ENCODE assay signal across 17 cellular contexts in genomic region chr2:85794491-85795121, GRCh38. TPM values are rescaled to one million over a fixed set of nuclear protein-coding genes. Genes with fewer than 3 reads are reported as not detected.
A peak's percentile ranks its signal among the peaks of the same experiment; 100 is the strongest.
DNase-seq lines count a peak whose midpoint lies in the region; ATAC-seq and TF ChIP-seq lines count a peak whose summit lies in the region.
"Had no signal": no experiment of that assay in that cellular context is flagged by ENCODE, and none has a peak within 500 bp of the region (broad histone marks: within the 10 kb centered on the region; RNA-seq: fewer than 3 reads in every experiment).

No MANE protein-coding gene starts in this region.

- H2BK12ac ChIP-seq in mesenchymal stem cell (ENCODE audit: low read length in 2 of 2): peak overlapping the region; percentile 21 to 75

- H3K79me1 ChIP-seq in mesenchymal stem cell (replicated peaks; ENCODE audit: low read length, poor library complexity, severe bottlenecking): no peaks in the 10 kb centered on the region

- no peak overlapping the region for H3K9ac ChIP-seq in mesenchymal stem cell (ENCODE audit: low read length)
- H3K9ac ChIP-seq: KMS-11 had no signal

- peak; percentile 66 for DNase-seq in NCI-H82 (lab: John Stamatoyannopoulos, UW)
- DNase-seq in NCI-H82 treated with DMSO at 0.1 percent for 48 hours (lab: John Stamatoyannopoulos, UW; ENCODE audit: unreplicated experiment): no peak
- DNase-seq in mesenchymal stem cell: no peak
- no peak for DNase-seq in type B pancreatic cell (ENCODE audit: extremely low spot score, unreplicated experiment)
- no peak for DNase-seq in NCI-H2029 treated with DMSO at 0.1 percent for 48 hours (lab: John Stamatoyannopoulos, UW)
- no peak for DNase-seq in NCI-H226
- DNase-seq: activated CD8-positive, alpha-beta memory T cell treated with anti-CD3 and anti-CD28 coated beads for 24 hours; activated naive CD4-positive, alpha-beta T cell treated with anti-CD3 and anti-CD28 coated beads, Interleukin-2, amount 10 ng/mL, durations not matched to agents 7 days and 5 days; colonic mucosa; COR-L47; immature natural killer cell; naive B cell had no signal

- H3K9me3 Mint-ChIP-seq in type B pancreatic cell: no peaks in the 10 kb centered on the region
- H3K9me3 Mint-ChIP-seq: activated naive CD4-positive, alpha-beta T cell treated with anti-CD3 and anti-CD28 coated beads, Interleukin-2, amount 10 ng/mL, durations not matched to agents 7 days and 5 days; immature natural killer cell had no signal

- H3K27me3 Mint-ChIP-seq in type B pancreatic cell: peaks cover 16% of the 10 kb centered on the region

- no peak overlapping the region for H3K4me2 ChIP-seq in mesenchymal stem cell (ENCODE audit: low read length, poor library complexity, severe bottlenecking)
- H3K4me2 ChIP-seq: A549, KMS-11 had no signal

- ATAC-seq in GM21447 (IDR thresholded peaks at IDR 0.05; ENCODE audit: unreplicated experiment): no peak
- ATAC-seq: A549 had no signal

- H3K36me3 ChIP-seq in mesenchymal stem cell (ENCODE audit: control insufficient read depth in 1 of 2, insufficient read depth in 2 of 2, low read depth in 1 of 2, low read length in 2 of 2): peaks cover 0 to 8% of the 10 kb centered on the region in 2 experiments
- H3K36me3 ChIP-seq: colonic mucosa had no signal

- H3K9me3 ChIP-seq in mesenchymal stem cell (ENCODE audit: control insufficient read depth, low read length): no peaks in the 10 kb centered on the region
- H3K9me3 ChIP-seq: A549, colonic mucosa had no signal

- H2BK5ac ChIP-seq in mesenchymal stem cell (ENCODE audit: low read depth, low read length, poor library complexity, severe bottlenecking): no peak overlapping the region

- H3K36me3 Mint-ChIP-seq in type B pancreatic cell: no peaks in the 10 kb centered on the region
- H3K36me3 Mint-ChIP-seq: activated naive CD4-positive, alpha-beta T cell treated with anti-CD3 and anti-CD28 coated beads, Interleukin-2, amount 10 ng/mL, durations not matched to agents 7 days and 5 days; immature natural killer cell; naive B cell had no signal

- peak overlapping the region in 1 of 2 experiments; percentile 35 for H3K14ac ChIP-seq in mesenchymal stem cell (ENCODE audit: low read length in 2 of 2)

- peak overlapping the region; percentile 42 to 50 for H3K18ac ChIP-seq in mesenchymal stem cell (ENCODE audit: low read depth in 1 of 2, low read length in 2 of 2)

- H2AK5ac ChIP-seq in mesenchymal stem cell (ENCODE audit: low read length, severe bottlenecking): peak overlapping the region; percentile 58

- WGBS in mesenchymal stem cell: 81% methylated on average over 14 of the region's 14 CpGs

- H3K23ac ChIP-seq in mesenchymal stem cell (ENCODE audit: low read length in 2 of 2): no peak overlapping the region

- H3K4me1 Mint-ChIP-seq in type B pancreatic cell (ENCODE audit: unreplicated experiment): peaks cover 59% of the 10 kb centered on the region
- H3K4me1 Mint-ChIP-seq: activated naive CD4-positive, alpha-beta T cell treated with anti-CD3 and anti-CD28 coated beads, Interleukin-2, amount 10 ng/mL, durations not matched to agents 7 days and 5 days; immature natural killer cell; naive B cell had no signal

- H3K27ac Mint-ChIP-seq in type B pancreatic cell: no peak overlapping the region
- H3K27ac Mint-ChIP-seq: activated naive CD4-positive, alpha-beta T cell treated with anti-CD3 and anti-CD28 coated beads, Interleukin-2, amount 10 ng/mL, durations not matched to agents 7 days and 5 days; immature natural killer cell had no signal

- no peak overlapping the region for H2AFZ ChIP-seq in mesenchymal stem cell (ENCODE audit: low read depth, low read length)

- TF ChIP-seq CTCF in type B pancreatic cell (conservative IDR thresholded peaks at IDR 0.05): no peak

- no peak overlapping the region for H3K4me3 ChIP-seq in mesenchymal stem cell (ENCODE audit: insufficient read depth in 1 of 2, low read depth in 1 of 2, low read length in 2 of 2)
- H3K4me3 ChIP-seq: A549, colonic mucosa, skin epidermis had no signal

- H2BK120ac ChIP-seq in mesenchymal stem cell (ENCODE audit: low read depth, low read length): no peak overlapping the region

- peak overlapping the region; percentile 11 for H3K4me3 Mint-ChIP-seq in type B pancreatic cell
- H3K4me3 Mint-ChIP-seq: activated naive CD4-positive, alpha-beta T cell treated with anti-CD3 and anti-CD28 coated beads, Interleukin-2, amount 10 ng/mL, durations not matched to agents 7 days and 5 days; immature natural killer cell; naive B cell had no signal

- H4K91ac ChIP-seq in mesenchymal stem cell (ENCODE audit: low read length): peak overlapping the region; percentile 6

- H3K4me1 ChIP-seq in mesenchymal stem cell (ENCODE audit: control insufficient read depth, insufficient read depth, low read depth, low read length): peaks cover 43% of the 10 kb centered on the region
- H3K4me1 ChIP-seq: colonic mucosa had no signal

- H2BK15ac ChIP-seq in mesenchymal stem cell (ENCODE audit: low read depth, poor library complexity, severe bottlenecking): peak overlapping the region; percentile 39

- peaks cover 6 to 15% of the 10 kb centered on the region in 2 experiments for H3K27me3 ChIP-seq in mesenchymal stem cell (ENCODE audit: control insufficient read depth in 1 of 2, insufficient read depth in 1 of 2, low read length in 2 of 2)
- H3K27me3 ChIP-seq: colonic mucosa had no signal

- peak overlapping the region; percentile 12 for H4K8ac ChIP-seq in mesenchymal stem cell (ENCODE audit: low read length)

- H3K4ac ChIP-seq in mesenchymal stem cell (ENCODE audit: low read depth in 1 of 2, low read length in 2 of 2): no peak overlapping the region

- H3K27ac ChIP-seq in cingulate gyrus (ENCODE audit: low read depth, low read length) (peak overlapping the region; percentile 94), mesenchymal stem cell (ENCODE audit: low read length, poor library complexity, severe bottlenecking) (no peak overlapping the region)
- H3K27ac ChIP-seq: colonic mucosa, KMS-11, skin epidermis had no signal

RNA-seq across cellular contexts. Expression of gene ATOH8, which starts 40.8 kb away (rescaled TPM):
- 5.8 TPM for polyA plus RNA-seq in mesenchymal stem cell (2013, experiment 1 of 2)
- polyA plus RNA-seq in mesenchymal stem cell (2013, experiment 2 of 2): 6.0 TPM
- 1.8 and 13.7 TPM in 2 replicates for total RNA-seq in type B pancreatic cell (ENCODE audit: low replicate concordance)
- polyA plus RNA-seq: immature natural killer cell had no signal
